ENCODE assay signal across 10 cellular contexts in genomic region chr13:39942177-39942900, GRCh38.
DNase-seq lines count a peak whose midpoint lies in the region; ATAC-seq, FAIRE-seq and TF ChIP-seq lines count a peak whose summit lies in the region.
"Had no signal": no experiment of that assay in that cellular context is flagged by ENCODE, and none has a peak within 500 bp of the region (broad histone marks: within the 10 kb centered on the region; RNA-seq: fewer than 3 reads in every experiment).

No MANE protein-coding gene starts in this region.

- no peak for TF ChIP-seq POLR2A in endothelial cell of umbilical vein (IDR thresholded peaks at IDR 0.05; ENCODE audit: low read depth, low read length)

- H3K4me1 ChIP-seq in endothelial cell of umbilical vein (ENCODE audit: control insufficient read depth, extremely low read depth, insufficient read depth, low read length), result peaks cover 3% of the 10 kb centered on the region
- no peaks in the 10 kb centered on the region for H3K4me1 ChIP-seq in PC-9 (replicated peaks; ENCODE audit: insufficient read depth)
- no peaks in the 10 kb centered on the region for H3K4me1 ChIP-seq in PC-3 (ENCODE audit: insufficient read depth, low read length)
- H3K4me1 ChIP-seq: Caco-2 had no signal

- intact Hi-C loops in endothelial cell of umbilical vein (cut with micrococcal nuclease), result loop anchor here (1.0 to 10.0 kb wide), 4 partner anchors 48 to 739 kb away; partner anchors contain the start of gene FOXO1
- intact Hi-C loops in PC-9 (cut with micrococcal nuclease; ENCODE audit: unreplicated experiment), result loop anchor here (5.0 kb wide), 3 partner anchors 155 to 830 kb away; partner anchors contain the start of genes FOXO1 and MRPS31
- intact Hi-C loops in PC-3 (cut with micrococcal nuclease), result loop anchor here (1.0 to 5.0 kb wide), 3 partner anchors 160 to 741 kb away; no protein-coding TSS in a partner anchor

- H3K27me3 ChIP-seq in endothelial cell of umbilical vein (ENCODE audit: control insufficient read depth in 2 of 2, insufficient read depth in 2 of 2, low read length in 2 of 2) (no peaks in the 10 kb centered on the region), PC-9 (ENCODE audit: insufficient read depth, low read depth) (no peaks in the 10 kb centered on the region), PC-3 (ENCODE audit: low read length) (no peaks in the 10 kb centered on the region)
- H3K27me3 ChIP-seq: thyroid gland had no signal

- TF ChIP-seq CTCF in endothelial cell of umbilical vein (IDR thresholded peaks at IDR 0.05; ENCODE audit: extremely low read depth in 1 of 2, insufficient read depth in 1 of 2, low read depth in 1 of 2, low read length in 2 of 2) (no peak), PC-9 (conservative IDR thresholded peaks at IDR 0.05) (no peak), PC-3 (conservative IDR thresholded peaks at IDR 0.05; ENCODE audit: low read depth, low read length) (no peak)

- H3K4me3 ChIP-seq in endothelial cell of umbilical vein (replicated peaks in 1 of 3; ENCODE audit: insufficient read depth in 1 of 3, low read depth in 1 of 3, low read length in 3 of 3) (no peak overlapping the region), PC-9 (no peak overlapping the region), PC-3 (ENCODE audit: low read length) (no peak overlapping the region)
- H3K4me3 ChIP-seq: thyroid gland had no signal

- ATAC-seq in GM18517 (IDR thresholded peaks at IDR 0.05; ENCODE audit: unreplicated experiment) (peak; percentile 15), GM21423 (IDR thresholded peaks at IDR 0.05; ENCODE audit: unreplicated experiment) (peak; percentile 12), HG03175 (IDR thresholded peaks at IDR 0.05; ENCODE audit: unreplicated experiment) (peak; percentile 28), PC-3 (no peak; the same call in 1 of the 2 replicates)

- H3F3A ChIP-seq in PC-9 (ENCODE audit: insufficient read depth, low read depth) (no peaks in the 10 kb centered on the region), PC-3 (ENCODE audit: low read length, unreplicated experiment) (no peaks in the 10 kb centered on the region)

- H3K27ac ChIP-seq in endothelial cell of umbilical vein (ENCODE audit: insufficient read depth, low read depth, low read length) (no peak overlapping the region), PC-9 (no peak overlapping the region), PC-3 (ENCODE audit: low read length) (no peak overlapping the region)
- H3K27ac ChIP-seq: thyroid gland had no signal

- BruUV-seq in endothelial cell of umbilical vein (replicated peaks; lab: Mats Ljungman, UMichigan) (no TSS peak), PC-9 (replicated peaks; lab: Mats Ljungman, UMichigan) (no TSS peak), PC-3 (replicated peaks; lab: Mats Ljungman, UMichigan) (no TSS peak)

- H3K9ac ChIP-seq in endothelial cell of umbilical vein (replicated peaks; ENCODE audit: extremely low read depth, insufficient read depth, low read length) (no peak overlapping the region), PC-3 (ENCODE audit: low read length) (no peak overlapping the region)

- DNase-seq in endothelial cell of umbilical vein (ENCODE audit: low read depth, low spot score) (no peak), PC-9 (no peak), DMS153 treated with DMSO at 0.1 percent for 48 hours (lab: John Stamatoyannopoulos, UW; ENCODE audit: unreplicated experiment) (no peak), PC-3 (no peak), Ammon's horn (ENCODE audit: low spot score) (no peak)

- H3K4me2 ChIP-seq in endothelial cell of umbilical vein (ENCODE audit: insufficient read depth, low read length) (no peak overlapping the region), PC-9 (no peak overlapping the region), PC-3 (ENCODE audit: low read length) (no peak overlapping the region)

- H4K20me1 ChIP-seq in endothelial cell of umbilical vein (replicated peaks; ENCODE audit: control insufficient read depth, extremely low read depth, insufficient read depth, low read length), result no peaks in the 10 kb centered on the region
- H4K20me1 ChIP-seq in PC-9 (ENCODE audit: insufficient read depth), result no peaks in the 10 kb centered on the region
- H4K20me1 ChIP-seq in PC-3 (ENCODE audit: low read length), result no peaks in the 10 kb centered on the region

- H3K79me2 ChIP-seq in endothelial cell of umbilical vein (ENCODE audit: control insufficient read depth, insufficient read depth, low read length), result no peaks in the 10 kb centered on the region
- no peaks in the 10 kb centered on the region for H3K79me2 ChIP-seq in PC-9 (ENCODE audit: low read depth)
- H3K79me2 ChIP-seq in PC-3 (ENCODE audit: low read length), result no peaks in the 10 kb centered on the region

- H3K36me3 ChIP-seq in endothelial cell of umbilical vein (ENCODE audit: control insufficient read depth in 2 of 2, extremely low read depth in 1 of 2, insufficient read depth in 2 of 2, low read length in 2 of 2) (no peaks in the 10 kb centered on the region), PC-9 (ENCODE audit: low read depth) (no peaks in the 10 kb centered on the region), PC-3 (ENCODE audit: low read depth, low read length) (no peaks in the 10 kb centered on the region)
- H3K36me3 ChIP-seq: thyroid gland had no signal

- no peaks in the 10 kb centered on the region for H3K9me2 ChIP-seq in PC-9 (ENCODE audit: insufficient read depth)
- H3K9me2 ChIP-seq in PC-3 (replicated peaks; ENCODE audit: low read length), result no peaks in the 10 kb centered on the region

- no peaks in the 10 kb centered on the region for H3K9me1 ChIP-seq in endothelial cell of umbilical vein (replicated peaks; ENCODE audit: control insufficient read depth, extremely low read depth, insufficient read depth, low read length)

- CTCF ChIA-PET in endothelial cell of umbilical vein (lab: Charles Lee) (interaction anchor here (0.6 to 3.1 kb wide), 49 partner anchors 8 to 836 kb away, joined by 3 to 39 read pairs (median 4); no protein-coding TSS in a partner anchor), PC-9 (lab: Charles Lee) (interaction anchor here (0.6 to 1.1 kb wide), 3 partner anchors 23 to 740 kb away, joined by 3 to 5 read pairs (median 3); no protein-coding TSS in a partner anchor), PC-3 (lab: Charles Lee) (interaction anchor here (0.5 to 1.3 kb wide), 8 partner anchors 9 to 740 kb away, joined by 3 to 6 read pairs (median 3); no protein-coding TSS in a partner anchor)

- dilution Hi-C loops in endothelial cell of umbilical vein (cut with MboI; ENCODE audit: extremely low pct_ligation_motif_present, low sequenced_read_pairs), result no loop called here

- FAIRE-seq in endothelial cell of umbilical vein (lab: Jason Lieb, UNC), result no peak

- POLR2A ChIA-PET in endothelial cell of umbilical vein (lab: Charles Lee) (no interaction called here), PC-9 (lab: Charles Lee; ENCODE audit: unreplicated experiment) (no interaction called here), PC-3 (lab: Charles Lee; ENCODE audit: unreplicated experiment) (interaction anchor here (0.6 kb wide), 1 partner anchor 706 kb away, joined by 3 read pairs; no protein-coding TSS in a partner anchor)

- H2AFZ ChIP-seq in endothelial cell of umbilical vein (ENCODE audit: low read depth, low read length), result peak overlapping the region; percentile 18
- H2AFZ ChIP-seq in PC-9, result no peak overlapping the region
- H2AFZ ChIP-seq in PC-3 (ENCODE audit: low read length), result no peak overlapping the region; the same call in 1 of the 2 replicates

- H3K9me3 ChIP-seq in endothelial cell of umbilical vein (replicated peaks; ENCODE audit: control insufficient read depth, insufficient read depth, low read length), result no peaks in the 10 kb centered on the region
- no peaks in the 10 kb centered on the region for H3K9me3 ChIP-seq in PC-9 (ENCODE audit: insufficient read depth, low read depth)
- no peaks in the 10 kb centered on the region for H3K9me3 ChIP-seq in PC-3 (ENCODE audit: low read length)
- H3K9me3 ChIP-seq: Caco-2, thyroid gland had no signal

TF ChIP-seq in endothelial cell of umbilical vein, 7 proteins besides CTCF, POLR2A, EP300 and RAD21:
- TF ChIP-seq GATA2 (IDR thresholded peaks at IDR 0.05; ENCODE audit: insufficient read depth, insufficient read length, low read depth, low read length) (no peak), POLR2AphosphoS5 (IDR thresholded peaks at IDR 0.05; ENCODE audit: insufficient read depth, low read depth, low read length) (no peak), EZH2 (IDR thresholded peaks at IDR 0.05; ENCODE audit: borderline replicate concordance, low read depth, low read length, severe bottlenecking) (no peak), JUN (IDR thresholded peaks at IDR 0.05; ENCODE audit: borderline replicate concordance, insufficient read depth, insufficient read length, low read depth) (no peak), MYC (IDR thresholded peaks at IDR 0.05; ENCODE audit: low read depth, low read length) (no peak), FOS (IDR thresholded peaks at IDR 0.05; ENCODE audit: borderline replicate concordance, insufficient read depth, low read length) (no peak)
- TF ChIP-seq, protein P1, sequence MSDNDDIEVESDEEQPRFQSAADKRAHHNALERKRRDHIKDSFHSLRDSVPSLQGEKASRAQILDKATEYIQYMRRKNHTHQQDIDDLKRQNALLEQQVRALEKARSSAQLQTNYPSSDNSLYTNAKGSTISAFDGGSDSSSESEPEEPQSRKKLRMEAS (IDR thresholded peaks at IDR 0.05; ENCODE audit: insufficient read depth, insufficient read length), result no peak
TF ChIP-seq in endothelial cell of umbilical vein: peak in this region for 0.
